ENCODE assay signal across 9 cellular contexts in genomic region chr7:69962077-69962855, GRCh38.
A peak's percentile ranks its signal among the peaks of the same experiment; 100 is the strongest.
DNase-seq lines count a peak whose midpoint lies in the region; ATAC-seq and TF ChIP-seq lines count a peak whose summit lies in the region.
"Had no signal": no experiment of that assay in that cellular context is flagged by ENCODE, and none has a peak within 500 bp of the region (broad histone marks: within the 10 kb centered on the region; RNA-seq: fewer than 3 reads in every experiment).

No MANE protein-coding gene starts in this region.

- BruUV-seq in mammary epithelial cell (replicated peaks; lab: Mats Ljungman, UMichigan): no TSS peak

- CTCF ChIA-PET in mammary epithelial cell (lab: Charles Lee; ENCODE audit: low non-redundant PET): no interaction called here

- H3K9me3 ChIP-seq in OCI-LY1 (ENCODE audit: low read length) (no peaks in the 10 kb centered on the region), iPS-20b (ENCODE audit: insufficient read depth, low read depth, low read length) (no peaks in the 10 kb centered on the region), mammary epithelial cell (replicated peaks; ENCODE audit: insufficient read depth, low read length) (peaks cover 4% of the 10 kb centered on the region)

- TF ChIP-seq CTCF in OCI-LY1 (IDR thresholded peaks at IDR 0.05; ENCODE audit: low read length): no peak
- no peak for TF ChIP-seq CTCF in mammary epithelial cell (conservative IDR thresholded peaks at IDR 0.05 in 1 of 2, IDR thresholded peaks at IDR 0.05 in 1 of 2; ENCODE audit: extremely low read depth in 1 of 2, insufficient read depth in 1 of 2, low read depth in 1 of 2, low read length in 2 of 2)

- ATAC-seq in Right ventricle myocardium inferior: peak; percentile 84

- no peaks in the 10 kb centered on the region for H3K9me2 ChIP-seq in OCI-LY1 (ENCODE audit: low read depth, low read length)

- peaks cover 50% of the 10 kb centered on the region for H3K79me2 ChIP-seq in OCI-LY1 (ENCODE audit: insufficient read depth, low read length)
- H3K79me2 ChIP-seq in mammary epithelial cell (ENCODE audit: insufficient read depth, low read length): no peaks in the 10 kb centered on the region

- in situ Hi-C loops in mammary epithelial cell (cut with MboI; ENCODE audit: low sequenced_read_pairs in 2 of 2): no loop called here

- H3K27me3 ChIP-seq in OCI-LY1 (ENCODE audit: insufficient read depth, low read length): no peaks in the 10 kb centered on the region
- no peaks in the 10 kb centered on the region for H3K27me3 ChIP-seq in iPS-20b (ENCODE audit: insufficient read depth, low read length)
- H3K27me3 ChIP-seq in mammary epithelial cell (ENCODE audit: insufficient read depth, low read length): no peaks in the 10 kb centered on the region

- H2AFZ ChIP-seq in OCI-LY1 (ENCODE audit: low read length) (no peak overlapping the region), mammary epithelial cell (ENCODE audit: low read depth, low read length) (no peak overlapping the region)

- 35% methylated on average over 6 of the region's 7 CpGs for WGBS in mammary epithelial cell (ENCODE audit: low coverage, missing lambda C conversion rate)

- H3K27ac ChIP-seq in OCI-LY1 (ENCODE audit: low read depth, low read length, poor library complexity, severe bottlenecking) (peak overlapping the region; percentile 91), iPS-20b (ENCODE audit: low read length) (no peak overlapping the region), mammary epithelial cell (ENCODE audit: insufficient read depth, low read depth, low read length) (no peak overlapping the region)

- intact Hi-C loops in Right ventricle myocardium inferior (cut with DNase I) (loop anchor here (5.0 kb wide), 1 partner anchor 65 kb away; no protein-coding TSS in a partner anchor), cardiac septum (cut with DNase I) (no loop called here), mammary epithelial cell (cut with micrococcal nuclease) (no loop called here)

- H3K4me3 ChIP-seq in OCI-LY1 (ENCODE audit: low read depth, low read length, poor library complexity, severe bottlenecking): peak overlapping the region; percentile 31
- 0 out of 2 replicates have a peak overlapping the region, but pooled peaks have one; percentile 27 for H3K4me3 ChIP-seq in iPS-20b (ENCODE audit: low read length)
- no peak overlapping the region for H3K4me3 ChIP-seq in mammary epithelial cell (replicated peaks in 1 of 3; ENCODE audit: insufficient read depth in 1 of 3, low read depth in 2 of 3, low read length in 3 of 3)

- H3K36me3 ChIP-seq in OCI-LY1 (ENCODE audit: insufficient read depth, low read length) (no peaks in the 10 kb centered on the region), iPS-20b (ENCODE audit: insufficient read depth, low read depth, low read length) (no peaks in the 10 kb centered on the region), mammary epithelial cell (ENCODE audit: insufficient read depth, low read length) (no peaks in the 10 kb centered on the region)

- peak overlapping the region; percentile 62 for H3K4me2 ChIP-seq in OCI-LY1 (ENCODE audit: low read length)
- no peak overlapping the region for H3K4me2 ChIP-seq in mammary epithelial cell (ENCODE audit: insufficient read depth, low read depth, low read length)

- no peaks in the 10 kb centered on the region for H4K20me1 ChIP-seq in OCI-LY1 (ENCODE audit: insufficient read depth, low read length)
- no peaks in the 10 kb centered on the region for H4K20me1 ChIP-seq in mammary epithelial cell (ENCODE audit: insufficient read depth, low read length)

- peaks cover 75% of the 10 kb centered on the region for H3K4me1 ChIP-seq in OCI-LY1 (ENCODE audit: insufficient read depth, low read length, severe bottlenecking)
- H3K4me1 ChIP-seq in iPS-20b (ENCODE audit: insufficient read depth, low read length): peaks cover 18% of the 10 kb centered on the region
- no peaks in the 10 kb centered on the region for H3K4me1 ChIP-seq in mammary epithelial cell (ENCODE audit: insufficient read depth, low read length)

- H3F3A ChIP-seq in OCI-LY1 (ENCODE audit: insufficient read depth, low read length): no peaks in the 10 kb centered on the region

- DNase-seq in Right ventricle myocardium inferior (ENCODE audit: missing footprints) (no peak), cardiac septum (ENCODE audit: low spot score) (no peak), mammary epithelial cell (no peak), middle frontal gyrus (ENCODE audit: extremely low spot score, low spot score) (no peak), cortex of kidney (lab: John Stamatoyannopoulos, UW) (no peak), OCI-M1 (lab: John Stamatoyannopoulos, UW) (no peak)
- DNase-seq: stimulated activated CD8-positive, alpha-beta memory T cell treated with anti-CD3 and anti-CD28 coated beads, Interleukin-4, amount 100 ng/mL, for 48 hours had no signal

- peak overlapping the region; percentile 36; the same call in 1 of the 2 replicates for H3K9ac ChIP-seq in OCI-LY1 (ENCODE audit: low read length)
- H3K9ac ChIP-seq in iPS-20b (ENCODE audit: low read depth, low read length): no peak overlapping the region
- no peak overlapping the region for H3K9ac ChIP-seq in mammary epithelial cell (ENCODE audit: insufficient read depth, low read length)

- dilution Hi-C loops in mammary epithelial cell (cut with HindIII; ENCODE audit: low sequenced_read_pairs): no loop called here

Comparison
In these comparisons a context has a peak if more than half of its experiments do, and no peak if none do; other contexts are left out.
1. H3K4me3 ChIP-seq: peak in OCI-LY1 (single experiment) and iPS-20b (single experiment); none in mammary epithelial cell (0 of 3).